In genomic region chr7:35430547-35431153, GRCh38 we compare ENCODE assay signal across 11 cellular contexts.
DNase-seq lines count a peak whose midpoint lies in the region; ATAC-seq and TF ChIP-seq lines count a peak whose summit lies in the region.
"Had no signal": no experiment of that assay in that cellular context is flagged by ENCODE, and none has a peak within 500 bp of the region (broad histone marks: within the 10 kb centered on the region; RNA-seq: fewer than 3 reads in every experiment).

No MANE protein-coding gene starts in this region.

- H3K4me3 Mint-ChIP-seq in HFFc6: no peak overlapping the region
- H3K4me3 Mint-ChIP-seq: memory B cell had no signal

- no peaks in the 10 kb centered on the region for H3K4me1 Mint-ChIP-seq in HFFc6 (ENCODE audit: low read depth)

- peaks cover 5% of the 10 kb centered on the region; the same call in 1 of the 2 replicates for H3K27me3 Mint-ChIP-seq in HFFc6 (ENCODE audit: insufficient read depth)

- no peaks in the 10 kb centered on the region for H3K36me3 ChIP-seq in WERI-Rb-1

- no peak overlapping the region for H3K4me3 ChIP-seq in WERI-Rb-1 (ENCODE audit: low read depth, low read length)
- H3K4me3 ChIP-seq: A549 had no signal

- H3K9me3 ChIP-seq in WERI-Rb-1 (ENCODE audit: severe bottlenecking): peaks cover 20% of the 10 kb centered on the region

- no peak overlapping the region for H3K27ac ChIP-seq in WERI-Rb-1
- H3K27ac ChIP-seq in caudate nucleus (ENCODE audit: low read depth, low read length): no peak overlapping the region
- H3K27ac ChIP-seq: A549 had no signal

- no peaks in the 10 kb centered on the region for H3K27me3 ChIP-seq in WERI-Rb-1 (ENCODE audit: insufficient read depth, low read depth, severe bottlenecking)

- TF ChIP-seq CTCF in HFFc6 (IDR thresholded peaks at IDR 0.05) (peak; percentile 58), WERI-Rb-1 (IDR thresholded peaks at IDR 0.05; ENCODE audit: low read depth, low read length) (peak; percentile 73)

- no peak overlapping the region for H3K27ac Mint-ChIP-seq in HFFc6
- H3K27ac Mint-ChIP-seq: memory B cell had no signal

- ATAC-seq in HG03196 (IDR thresholded peaks at IDR 0.05; ENCODE audit: unreplicated experiment) (no peak), HG02970 (IDR thresholded peaks at IDR 0.05; ENCODE audit: low FRiP score, unreplicated experiment) (no peak)

- H3K36me3 Mint-ChIP-seq in HFFc6 (ENCODE audit: low read depth): no peaks in the 10 kb centered on the region
- H3K36me3 Mint-ChIP-seq: memory B cell had no signal

- peaks cover 6% of the 10 kb centered on the region; the same call in 1 of the 2 replicates for H3K9me3 Mint-ChIP-seq in HFFc6
- H3K9me3 Mint-ChIP-seq: memory B cell had no signal

- DNase-seq in NCI-H1105 treated with DMSO at 0.1 percent for 48 hours (lab: John Stamatoyannopoulos, UW) (peak; percentile 65), NCI-H1105 (lab: John Stamatoyannopoulos, UW) (no peak), HFFc6 (no peak), WERI-Rb-1 (peak; percentile 23), lung microvascular endothelial cell (ENCODE audit: low read depth in 2 of 2) (peak; percentile 9 to 16), caudate nucleus (lab: John Stamatoyannopoulos, UW) (no peak)
- DNase-seq: stimulated activated CD4-positive, alpha-beta T cell treated with anti-CD3 and anti-CD28 coated beads, Interleukin-4, amount 100 ng/mL, for 24 hours had no signal

Comparison
In these comparisons a context has a peak if more than half of its experiments do, and no peak if none do; other contexts are left out.
1. DNase-seq: peak in NCI-H1105 treated with DMSO at 0.1 percent for 48 hours (single experiment), WERI-Rb-1 (single experiment) and lung microvascular endothelial cell (2 of 2); none in NCI-H1105 (single experiment), HFFc6 (single experiment) and caudate nucleus (0 of 61).